In the genomic region with DNA sequence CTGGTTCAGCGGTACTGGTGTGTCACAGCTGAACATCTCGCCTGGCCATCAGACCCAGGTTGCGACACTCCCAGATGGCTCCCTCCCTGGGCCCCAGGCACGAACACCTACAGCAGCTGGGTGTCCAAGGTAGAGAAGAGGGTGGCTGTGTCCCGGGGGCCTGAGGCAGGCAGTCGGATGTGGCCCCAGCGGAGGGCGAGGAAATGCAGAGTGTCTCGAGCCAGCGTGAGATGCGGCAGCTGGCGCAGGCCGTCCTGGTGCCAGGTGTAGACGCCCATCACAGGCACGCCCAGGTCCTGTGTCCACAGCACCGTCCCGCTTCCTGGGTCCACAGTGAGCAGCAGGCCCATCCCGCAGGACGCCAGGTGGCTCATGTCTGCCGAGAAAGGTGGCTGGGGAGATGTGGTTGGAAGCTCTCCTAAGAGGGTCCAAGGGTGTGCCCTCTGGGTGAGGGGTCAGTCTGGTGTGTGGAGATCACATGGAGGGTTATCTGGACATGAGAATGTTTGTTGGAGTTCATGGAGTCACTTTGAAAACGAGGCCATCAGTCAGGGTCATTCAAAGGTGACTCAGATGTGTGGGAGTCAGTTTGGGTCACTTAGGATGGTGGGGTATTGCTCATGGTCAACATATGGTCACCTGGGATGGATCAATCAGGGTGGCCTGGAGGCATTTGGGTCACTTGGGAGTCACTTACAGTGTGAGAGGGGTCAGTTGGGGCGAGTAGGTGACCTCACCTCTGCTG, we compare ENCODE assay signal across 1 cellular context.
TF ChIP-seq lines count a peak whose summit lies in the region.

No MANE protein-coding gene starts in this region.

TF ChIP-seq in HepG2, 621 proteins besides CTCF, POLR2A, EP300 and RAD21 (continued from another document):
- TF ChIP-seq, protein P1, sequence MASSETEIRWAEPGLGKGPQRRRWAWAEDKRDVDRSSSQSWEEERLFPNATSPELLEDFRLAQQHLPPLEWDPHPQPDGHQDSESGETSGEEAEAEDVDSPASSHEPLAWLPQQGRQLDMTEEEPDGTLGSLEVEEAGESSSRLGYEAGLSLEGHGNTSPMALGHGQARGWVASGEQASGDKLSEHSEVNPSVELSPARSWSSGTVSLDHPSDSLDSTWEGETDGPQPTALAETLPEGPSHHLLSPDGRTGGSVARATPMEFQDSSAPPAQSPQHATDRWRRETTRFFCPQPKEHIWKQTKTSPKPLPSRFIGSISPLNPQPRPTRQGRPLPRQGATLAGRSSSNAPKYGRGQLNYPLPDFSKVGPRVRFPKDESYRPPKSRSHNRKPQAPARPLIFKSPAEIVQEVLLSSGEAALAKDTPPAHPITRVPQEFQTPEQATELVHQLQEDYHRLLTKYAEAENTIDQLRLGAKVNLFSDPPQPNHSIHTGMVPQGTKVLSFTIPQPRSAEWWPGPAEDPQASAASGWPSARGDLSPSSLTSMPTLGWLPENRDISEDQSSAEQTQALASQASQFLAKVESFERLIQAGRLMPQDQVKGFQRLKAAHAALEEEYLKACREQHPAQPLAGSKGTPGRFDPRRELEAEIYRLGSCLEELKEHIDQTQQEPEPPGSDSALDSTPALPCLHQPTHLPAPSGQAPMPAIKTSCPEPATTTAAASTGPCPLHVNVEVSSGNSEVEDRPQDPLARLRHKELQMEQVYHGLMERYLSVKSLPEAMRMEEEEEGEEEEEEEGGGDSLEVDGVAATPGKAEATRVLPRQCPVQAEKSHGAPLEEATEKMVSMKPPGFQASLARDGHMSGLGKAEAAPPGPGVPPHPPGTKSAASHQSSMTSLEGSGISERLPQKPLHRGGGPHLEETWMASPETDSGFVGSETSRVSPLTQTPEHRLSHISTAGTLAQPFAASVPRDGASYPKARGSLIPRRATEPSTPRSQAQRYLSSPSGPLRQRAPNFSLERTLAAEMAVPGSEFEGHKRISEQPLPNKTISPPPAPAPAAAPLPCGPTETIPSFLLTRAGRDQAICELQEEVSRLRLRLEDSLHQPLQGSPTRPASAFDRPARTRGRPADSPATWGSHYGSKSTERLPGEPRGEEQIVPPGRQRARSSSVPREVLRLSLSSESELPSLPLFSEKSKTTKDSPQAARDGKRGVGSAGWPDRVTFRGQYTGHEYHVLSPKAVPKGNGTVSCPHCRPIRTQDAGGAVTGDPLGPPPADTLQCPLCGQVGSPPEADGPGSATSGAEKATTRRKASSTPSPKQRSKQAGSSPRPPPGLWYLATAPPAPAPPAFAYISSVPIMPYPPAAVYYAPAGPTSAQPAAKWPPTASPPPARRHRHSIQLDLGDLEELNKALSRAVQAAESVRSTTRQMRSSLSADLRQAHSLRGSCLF (CRISPR knock-in tag; IDR thresholded peaks at IDR 0.05; ENCODE audit: borderline replicate concordance): no peak
